27 cellular contexts compared by ENCODE assay signal in the genomic region with DNA sequence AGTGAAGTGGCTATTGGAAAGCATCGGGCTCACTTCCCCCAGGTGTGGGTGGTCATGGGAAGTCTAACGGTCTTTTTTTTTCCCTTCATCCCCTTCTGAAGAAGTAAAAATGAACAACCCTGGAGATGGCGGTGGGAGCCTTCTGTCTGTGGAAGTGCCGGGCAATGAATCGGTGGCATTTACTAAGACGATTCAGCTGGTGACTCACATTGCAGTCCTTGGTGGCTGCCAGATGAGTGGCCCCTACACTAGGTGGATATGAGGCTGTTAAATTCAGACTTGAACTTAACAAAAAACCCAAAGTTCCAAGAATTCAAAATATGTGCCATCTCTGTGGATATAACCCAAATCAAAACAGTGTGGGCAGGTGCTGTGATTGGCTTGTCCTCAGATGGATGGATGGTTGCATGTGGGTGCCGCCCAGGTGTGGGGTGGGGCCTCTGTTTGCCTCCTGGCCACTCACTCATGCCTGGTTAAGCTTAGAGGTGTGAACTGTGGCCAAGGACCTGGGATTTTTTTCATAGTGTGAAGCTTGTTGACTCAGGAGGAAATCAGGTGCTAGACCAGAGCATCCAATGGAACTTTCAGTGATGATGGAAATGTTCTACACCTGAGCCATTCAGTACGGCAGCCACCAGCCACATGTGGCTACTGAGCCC.
"Had no signal": no experiment of that assay in that cellular context is flagged by ENCODE, and none has a peak within 500 bp of the region (broad histone marks: within the 10 kb centered on the region; RNA-seq: fewer than 3 reads in every experiment).

No MANE protein-coding gene starts in this region.

- H3K4me3 ChIP-seq: colonic mucosa, esophagus muscularis mucosa, heart right ventricle, lung, prostate gland, right atrium auricular region, smooth muscle cell, testis, tibial nerve, upper lobe of left lung had no signal

- ATAC-seq: heart right ventricle; natural killer cell; sciatic nerve; stimulated activated effector memory CD8-positive, alpha-beta T cell treated with anti-CD3 and anti-CD28 coated beads, Interleukin-12 subunit alpha, Interleukin-12 subunit beta, amount 100 ng/mL, for 72 hours; stimulated activated naive CD8-positive, alpha-beta T cell treated with anti-CD3 and anti-CD28 coated beads, Interleukin-15, Interleukin-2, amounts not matched to agents 100 U/mL and 50 U/mL, for 24 hours had no signal

- H3K9me3 Mint-ChIP-seq: dendritic cell treated with granulocyte-macrophage colony-stimulating factor and Interleukin-4, amounts not matched to agents 40 ng/mL and 50 ng/mL, for 4 days; immature natural killer cell; neural crest cell; stimulated activated effector memory CD8-positive, alpha-beta T cell treated with anti-CD3 and anti-CD28 coated beads, Interleukin-12 subunit alpha, Interleukin-12 subunit beta, amount 100 ng/mL, for 72 hours had no signal

- H3K36me3 Mint-ChIP-seq: immature natural killer cell; memory B cell; natural killer cell; stimulated activated effector memory CD8-positive, alpha-beta T cell treated with anti-CD3 and anti-CD28 coated beads, Interleukin-12 subunit alpha, Interleukin-12 subunit beta, amount 100 ng/mL, for 72 hours had no signal

- H3K27ac Mint-ChIP-seq: dendritic cell treated with granulocyte-macrophage colony-stimulating factor and Interleukin-4, amounts not matched to agents 40 ng/mL and 50 ng/mL, for 4 days; immature natural killer cell; memory B cell; natural killer cell; stimulated activated effector memory CD8-positive, alpha-beta T cell treated with anti-CD3 and anti-CD28 coated beads, Interleukin-12 subunit alpha, Interleukin-12 subunit beta, amount 100 ng/mL, for 72 hours had no signal

- H3K4me1 Mint-ChIP-seq: immature natural killer cell; memory B cell; natural killer cell; neural crest cell; stimulated activated effector memory CD8-positive, alpha-beta T cell treated with anti-CD3 and anti-CD28 coated beads, Interleukin-12 subunit alpha, Interleukin-12 subunit beta, amount 100 ng/mL, for 72 hours had no signal

- DNase-seq: colonic mucosa; effector CD8-positive, alpha-beta T cell; foreskin melanocyte; glutamatergic neuron; heart right ventricle; immature natural killer cell; islet precursor cell; kidney glomerular epithelial cell; natural killer cell; stimulated activated CD4-positive, alpha-beta T cell treated with anti-CD3 and anti-CD28 coated beads, Interleukin-12 subunit alpha, Interleukin-12 subunit beta, amount 100 ng/mL, for 4 hours; stimulated activated CD4-positive, alpha-beta T cell treated with anti-CD3 and anti-CD28 coated beads, Interleukin-1b, Interleukin-23, amount 100 ng/mL, for 48 hours; stimulated activated CD4-positive, alpha-beta T cell treated with anti-CD3 and anti-CD28 coated beads, Interleukin-4, amount 100 ng/mL, for 24 hours; stimulated activated naive CD8-positive, alpha-beta T cell treated with anti-CD3 and anti-CD28 coated beads, Interleukin-15, Interleukin-2, amounts not matched to agents 100 U/mL and 50 U/mL, for 24 hours; substantia nigra; testis; upper lobe of left lung had no signal

- H3K4me3 Mint-ChIP-seq: dendritic cell treated with granulocyte-macrophage colony-stimulating factor and Interleukin-4, amounts not matched to agents 40 ng/mL and 50 ng/mL, for 4 days; immature natural killer cell; memory B cell; natural killer cell; neural crest cell; stimulated activated effector memory CD8-positive, alpha-beta T cell treated with anti-CD3 and anti-CD28 coated beads, Interleukin-12 subunit alpha, Interleukin-12 subunit beta, amount 100 ng/mL, for 72 hours had no signal
